ENCODE assay signal across 1 cellular context in the genomic region with DNA sequence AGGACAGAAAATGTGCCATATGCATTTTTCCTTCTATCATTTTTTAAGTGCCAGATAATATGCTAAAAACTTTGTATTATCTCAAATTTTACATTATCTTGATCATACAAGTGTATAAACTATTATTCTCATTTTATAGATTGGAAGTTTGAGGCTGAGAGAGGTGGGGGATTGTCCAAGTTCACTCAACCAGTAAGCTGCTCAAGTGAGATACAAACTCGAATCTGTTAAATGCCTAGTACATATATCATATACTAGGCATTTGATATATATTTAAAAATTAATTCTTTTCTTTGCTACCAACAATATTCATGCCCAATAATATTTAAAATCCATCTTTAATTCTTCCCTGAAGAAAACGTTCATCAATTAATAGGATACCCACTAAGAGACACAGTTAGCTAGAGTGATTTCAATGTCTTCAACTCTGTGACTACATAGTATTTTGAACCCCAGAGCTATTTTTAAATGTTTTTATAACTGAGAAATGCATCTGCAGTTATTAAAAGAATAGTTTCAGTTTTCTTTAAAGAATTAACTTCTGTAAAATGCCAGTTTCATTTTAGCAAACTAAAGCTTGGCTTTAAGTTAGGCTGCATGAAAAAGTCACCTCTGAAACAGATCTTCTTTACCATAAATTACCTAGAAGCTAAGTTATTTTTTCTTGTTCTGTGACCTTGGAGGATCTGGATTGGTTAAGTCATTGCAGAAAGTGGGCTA.
TF ChIP-seq lines count a peak whose summit lies in the region.

No MANE protein-coding gene starts in this region.

TF ChIP-seq in GM23338, 12 proteins besides CTCF, POLR2A, EP300 and RAD21:
- TF ChIP-seq ZNF331 (CRISPR knock-in tag; IDR thresholded peaks at IDR 0.05; ENCODE audit: low read depth) = no peak
- TF ChIP-seq, protein P1, sequence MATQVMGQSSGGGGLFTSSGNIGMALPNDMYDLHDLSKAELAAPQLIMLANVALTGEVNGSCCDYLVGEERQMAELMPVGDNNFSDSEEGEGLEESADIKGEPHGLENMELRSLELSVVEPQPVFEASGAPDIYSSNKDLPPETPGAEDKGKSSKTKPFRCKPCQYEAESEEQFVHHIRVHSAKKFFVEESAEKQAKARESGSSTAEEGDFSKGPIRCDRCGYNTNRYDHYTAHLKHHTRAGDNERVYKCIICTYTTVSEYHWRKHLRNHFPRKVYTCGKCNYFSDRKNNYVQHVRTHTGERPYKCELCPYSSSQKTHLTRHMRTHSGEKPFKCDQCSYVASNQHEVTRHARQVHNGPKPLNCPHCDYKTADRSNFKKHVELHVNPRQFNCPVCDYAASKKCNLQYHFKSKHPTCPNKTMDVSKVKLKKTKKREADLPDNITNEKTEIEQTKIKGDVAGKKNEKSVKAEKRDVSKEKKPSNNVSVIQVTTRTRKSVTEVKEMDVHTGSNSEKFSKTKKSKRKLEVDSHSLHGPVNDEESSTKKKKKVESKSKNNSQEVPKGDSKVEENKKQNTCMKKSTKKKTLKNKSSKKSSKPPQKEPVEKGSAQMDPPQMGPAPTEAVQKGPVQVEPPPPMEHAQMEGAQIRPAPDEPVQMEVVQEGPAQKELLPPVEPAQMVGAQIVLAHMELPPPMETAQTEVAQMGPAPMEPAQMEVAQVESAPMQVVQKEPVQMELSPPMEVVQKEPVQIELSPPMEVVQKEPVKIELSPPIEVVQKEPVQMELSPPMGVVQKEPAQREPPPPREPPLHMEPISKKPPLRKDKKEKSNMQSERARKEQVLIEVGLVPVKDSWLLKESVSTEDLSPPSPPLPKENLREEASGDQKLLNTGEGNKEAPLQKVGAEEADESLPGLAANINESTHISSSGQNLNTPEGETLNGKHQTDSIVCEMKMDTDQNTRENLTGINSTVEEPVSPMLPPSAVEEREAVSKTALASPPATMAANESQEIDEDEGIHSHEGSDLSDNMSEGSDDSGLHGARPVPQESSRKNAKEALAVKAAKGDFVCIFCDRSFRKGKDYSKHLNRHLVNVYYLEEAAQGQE (IDR thresholded peaks at IDR 0.05; ENCODE audit: unreplicated experiment) = no peak
- no peak for TF ChIP-seq CREB1 (CRISPR knock-in tag; IDR thresholded peaks at IDR 0.05; ENCODE audit: low read depth)
- TF ChIP-seq POLR2AphosphoS5 (IDR thresholded peaks at IDR 0.05; ENCODE audit: low read depth) = no peak
- TF ChIP-seq NANOG (IDR thresholded peaks at IDR 0.05; ENCODE audit: borderline replicate concordance) = no peak
- no peak for TF ChIP-seq EZH2 (IDR thresholded peaks at IDR 0.05; ENCODE audit: low read depth, unreplicated experiment)
- TF ChIP-seq EZH2phosphoT487 (IDR thresholded peaks at IDR 0.05; ENCODE audit: unreplicated experiment) = no peak
- no peak for TF ChIP-seq JUNB (IDR thresholded peaks at IDR 0.05; ENCODE audit: unreplicated experiment)
- no peak for TF ChIP-seq ZNF114 (CRISPR knock-in tag; IDR thresholded peaks at IDR 0.05)
